In genomic region chr1:21110163-21110562, GRCh38 we compare ENCODE assay signal across 21 cellular contexts.
DNase-seq lines count a peak whose midpoint lies in the region; ATAC-seq, FAIRE-seq and TF ChIP-seq lines count a peak whose summit lies in the region.
"Had no signal": no experiment of that assay in that cellular context is flagged by ENCODE, and none has a peak within 500 bp of the region (broad histone marks: within the 10 kb centered on the region; RNA-seq: fewer than 3 reads in every experiment).

No MANE protein-coding gene starts in this region.

- H2AK5ac ChIP-seq in IMR-90 (ENCODE audit: low read depth, low read length): no peak overlapping the region

- H3K27me3 ChIP-seq in IMR-90 (ENCODE audit: control insufficient read depth, insufficient read depth, low read length) (no peaks in the 10 kb centered on the region), K562 (ENCODE audit: control insufficient read depth in 2 of 2, insufficient read depth in 2 of 2, low read length in 2 of 2) (no peaks in the 10 kb centered on the region), thyroid gland (no peaks in the 10 kb centered on the region)
- H3K27me3 ChIP-seq: BLaER1 treated with 17β-estradiol and CSF1 and Interleukin-3, amounts not matched to agents 10 nM and 100 nM had no signal

- in situ Hi-C loops in IMR-90 (cut with MboI; ENCODE audit: low sequenced_read_pairs) (no loop called here), K562 (cut with MboI) (no loop called here)

- TF ChIP-seq CTCF in IMR-90 (conservative IDR thresholded peaks at IDR 0.05; ENCODE audit: low read depth, low read length) (no peak), K562 (IDR thresholded peaks at IDR 0.05 in 2 of 3, conservative IDR thresholded peaks at IDR 0.05 in 1 of 3; ENCODE audit: insufficient read depth in 2 of 3, low read depth in 1 of 3, low read length in 3 of 3) (no peak), thyroid gland (IDR thresholded peaks at IDR 0.05) (no peak)

- no peak overlapping the region for H3K23ac ChIP-seq in IMR-90 (ENCODE audit: low read depth, low read length)

- DNase-seq in IMR-90 (no peak), K562 (ENCODE audit: extremely low read depth in 1 of 4, low spot score in 3 of 4) (no peak), thyroid gland (no peak), frontal cortex (ENCODE audit: low spot score in 2 of 2) (no peak), retina (no peak)
- DNase-seq: 8988T; AML-193; Caco-2; Calu3; CD4-positive, alpha-beta T cell; CD8-positive, alpha-beta T cell; DMS79 treated with DMSO at 0.1 percent for 48 hours; GF-D8 had no signal

- FAIRE-seq in K562 (lab: Jason Lieb, UNC): no peak
- FAIRE-seq in frontal cortex (lab: Jason Lieb, UNC): no peak
- FAIRE-seq: A204.1, D721Med, G401.6, GM12891, GM19239 had no signal

- CTCF ChIA-PET in IMR-90 (lab: Yijun Ruan, JAX): no interaction called here
- CTCF ChIA-PET in K562 (lab: Yijun Ruan, JAX; ENCODE audit: low intra/inter-chr PET ratio): no interaction called here

- H2BK5ac ChIP-seq in IMR-90 (ENCODE audit: low read depth, low read length, poor library complexity, severe bottlenecking): no peak overlapping the region

- H4K91ac ChIP-seq in IMR-90 (ENCODE audit: insufficient read depth, low read depth, low read length): no peak overlapping the region

- no peak overlapping the region for H2AK9ac ChIP-seq in IMR-90 (replicated peaks; ENCODE audit: low read depth, low read length, poor library complexity)

- no peak overlapping the region for H3K4ac ChIP-seq in IMR-90 (ENCODE audit: low read depth, low read length)

- H3K4me3 ChIP-seq in IMR-90 (ENCODE audit: insufficient read depth, low read depth, low read length): no peak overlapping the region
- no peak overlapping the region for H3K4me3 ChIP-seq in K562
- H3K4me3 ChIP-seq in thyroid gland (replicated peaks in 1 of 3): no peak overlapping the region
- H3K4me3 ChIP-seq: BLaER1 treated with 17β-estradiol and CSF1 and Interleukin-3, amounts not matched to agents 10 nM and 100 nM had no signal

- no peak for ATAC-seq in IMR-90 (ENCODE audit: low read depth)
- ATAC-seq in K562: no peak
- ATAC-seq in esophagus mucosa: no peak
- ATAC-seq: CD8-positive, alpha-beta T cell had no signal

- dilution Hi-C loops in IMR-90 (cut with HindIII; ENCODE audit: low sequenced_read_pairs, unreplicated experiment): no loop called here

- intact Hi-C loops in IMR-90 (cut with micrococcal nuclease): no loop called here
- intact Hi-C loops in K562 (cut with micrococcal nuclease): no loop called here
- intact Hi-C loops in thyroid gland (cut with DNase I): no loop called here

- H3K79me2 ChIP-seq in K562 (ENCODE audit: control insufficient read depth, insufficient read depth, low read length): no peaks in the 10 kb centered on the region; the same call in 2 of the 3 replicates

- no TSS peak for BruUV-seq in IMR-90 (replicated peaks; lab: Mats Ljungman, UMichigan)
- BruUV-seq in K562 (replicated peaks; lab: Mats Ljungman, UMichigan): no TSS peak

- no peak overlapping the region for H4K8ac ChIP-seq in IMR-90 (ENCODE audit: low read depth in 2 of 2, low read length in 2 of 2)

- H2AFZ ChIP-seq in IMR-90 (replicated peaks; ENCODE audit: low read length, poor library complexity) (no peak overlapping the region), K562 (ENCODE audit: low read depth, low read length) (no peak overlapping the region)

- H3K36me3 ChIP-seq in IMR-90 (ENCODE audit: control insufficient read depth, insufficient read depth, low read length) (peaks cover 6% of the 10 kb centered on the region), K562 (ENCODE audit: control insufficient read depth, insufficient read depth, low read length) (peaks cover 4% of the 10 kb centered on the region; the same call in 1 of the 3 replicates), thyroid gland (no peaks in the 10 kb centered on the region)

- H3K14ac ChIP-seq in IMR-90 (replicated peaks; ENCODE audit: low read depth, low read length): no peak overlapping the region

- TF ChIP-seq EP300 in K562 (IDR thresholded peaks at IDR 0.05; ENCODE audit: low read length): no peak

- no peak overlapping the region for H3K27ac ChIP-seq in IMR-90 (ENCODE audit: insufficient read depth, low read length)
- H3K27ac ChIP-seq in K562 (ENCODE audit: extremely low read depth, low read depth, low read length): no peak overlapping the region
- H3K27ac ChIP-seq in thyroid gland: peak overlapping the region in 2 of 3 donors; percentile 27 to 44
- H3K27ac ChIP-seq: BLaER1 treated with 17β-estradiol and CSF1 and Interleukin-3, amounts not matched to agents 10 nM and 100 nM; C4-2B had no signal

- H3K4me1 ChIP-seq in IMR-90 (ENCODE audit: control insufficient read depth, insufficient read depth, low read length): no peaks in the 10 kb centered on the region
- H3K4me1 ChIP-seq in K562 (replicated peaks in 1 of 2; ENCODE audit: control insufficient read depth in 2 of 2, insufficient read depth in 2 of 2, low read length in 2 of 2): no peaks in the 10 kb centered on the region; a peak in 1 of 5 replicates
- H3K4me1 ChIP-seq in thyroid gland: peaks cover 7 to 16% of the 10 kb centered on the region in 2 donors
- H3K4me1 ChIP-seq: Caco-2 had no signal

- POLR2A ChIA-PET in IMR-90 (lab: Charles Lee; ENCODE audit: unreplicated experiment): no interaction called here
- POLR2A ChIA-PET in K562 (lab: Yijun Ruan, JAX): interaction anchor here (1.0 to 1.3 kb wide), 2 partner anchors 8 to 393 kb away, joined by 3 to 7 read pairs; partner anchors contain the start of gene KIF17

- TF ChIP-seq POLR2A in IMR-90 (IDR thresholded peaks at IDR 0.05; ENCODE audit: low read depth, low read length): no peak
- no peak for TF ChIP-seq POLR2A in K562 (conservative IDR thresholded peaks at IDR 0.05)
- no peak for TF ChIP-seq POLR2A in thyroid gland (IDR thresholded peaks at IDR 0.05)

- H3K18ac ChIP-seq in IMR-90 (ENCODE audit: low read depth, low read length): no peak overlapping the region

- no peak overlapping the region for H4K5ac ChIP-seq in IMR-90 (ENCODE audit: low read depth, low read length)

- peaks cover 6% of the 10 kb centered on the region; the same call in 1 of the 2 replicates for H4K20me1 ChIP-seq in IMR-90 (ENCODE audit: insufficient read depth, low read length)
- H4K20me1 ChIP-seq in K562 (replicated peaks; ENCODE audit: control insufficient read depth, insufficient read depth, low read length): no peaks in the 10 kb centered on the region

- no peak overlapping the region for H2BK120ac ChIP-seq in IMR-90 (ENCODE audit: low read depth, low read length)

- H3K79me1 ChIP-seq in IMR-90 (ENCODE audit: low read depth in 1 of 2, low read length in 2 of 2): peaks cover 27 to 44% of the 10 kb centered on the region in 2 experiments

- no peak overlapping the region for H2BK15ac ChIP-seq in IMR-90 (ENCODE audit: low read depth, low read length)

- no peak overlapping the region for H2BK20ac ChIP-seq in IMR-90 (ENCODE audit: low read depth, low read length)

- no peak overlapping the region for H3K56ac ChIP-seq in IMR-90 (ENCODE audit: extremely low read depth, insufficient read depth, low read length)

- 100% methylated on average over 1 of the region's 11 CpGs; no CpG with 5 or more reads in 1 of the 2 experiments for WGBS in IMR-90 (ENCODE audit: extremely low coverage in 2 of 2, insufficient read length in 1 of 2), 2 experiments
- 83% methylated on average over 11 of the region's 11 CpGs for WGBS in K562 (ENCODE audit: insufficient coverage, low coverage, missing lambda C conversion rate)
- WGBS in thyroid gland, 2 donors: 95% methylated on average over 11 of the region's 11 CpGs

- H3K9ac ChIP-seq in IMR-90 (ENCODE audit: low read depth, low read length) (no peak overlapping the region), K562 (ENCODE audit: insufficient read depth in 1 of 2, low read depth in 2 of 2, low read length in 2 of 2) (no peak overlapping the region)
- H3K9ac ChIP-seq: BLaER1 treated with 17β-estradiol and CSF1 and Interleukin-3, amounts not matched to agents 10 nM and 100 nM had no signal

- H3K4me2 ChIP-seq in IMR-90 (ENCODE audit: low read depth, low read length): no peak overlapping the region
- no peak overlapping the region for H3K4me2 ChIP-seq in K562 (ENCODE audit: insufficient read depth, low read length)
- H3K4me2 ChIP-seq: BLaER1 treated with 17β-estradiol and CSF1 and Interleukin-3, amounts not matched to agents 10 nM and 100 nM had no signal

- no peak for TF ChIP-seq RAD21 in IMR-90 (IDR thresholded peaks at IDR 0.05; ENCODE audit: low read length)
- TF ChIP-seq RAD21 in K562 (CRISPR knock-in tag; conservative IDR thresholded peaks at IDR 0.05 in 1 of 2, IDR thresholded peaks at IDR 0.05 in 1 of 2): no peak

- 0 out of 2 replicates have a peak, but pooled peaks cover 3% of the 10 kb centered on the region for H3K9me1 ChIP-seq in IMR-90 (ENCODE audit: insufficient read depth, low read length)
- H3K9me1 ChIP-seq in K562 (ENCODE audit: control insufficient read depth, insufficient read depth, low read length): no peaks in the 10 kb centered on the region

- no peaks in the 10 kb centered on the region for H3K9me3 ChIP-seq in IMR-90 (ENCODE audit: control insufficient read depth, insufficient read depth, low read length)
- no peaks in the 10 kb centered on the region for H3K9me3 ChIP-seq in K562 (replicated peaks; ENCODE audit: control insufficient read depth, insufficient read depth, low read depth, low read length)
- no peaks in the 10 kb centered on the region for H3K9me3 ChIP-seq in thyroid gland
- H3K9me3 ChIP-seq: BLaER1 treated with 17β-estradiol and CSF1 and Interleukin-3, amounts not matched to agents 10 nM and 100 nM; Caco-2 had no signal

TF ChIP-seq in IMR-90, 13 proteins besides CTCF, POLR2A, EP300 and RAD21:
- TF ChIP-seq MAZ (IDR thresholded peaks at IDR 0.05; ENCODE audit: borderline replicate concordance, low read depth, low read length) (no peak), CEBPB (IDR thresholded peaks at IDR 0.05; ENCODE audit: low read depth, low read length) (peak; percentile 20; the same call in 1 of the 2 replicates), MXI1 (IDR thresholded peaks at IDR 0.05; ENCODE audit: borderline replicate concordance, low read depth, low read length) (no peak), BHLHE40 (IDR thresholded peaks at IDR 0.05; ENCODE audit: low read depth, low read length) (no peak), FOS (IDR thresholded peaks at IDR 0.05; ENCODE audit: low read depth, low read length) (no peak), CHD1 (IDR thresholded peaks at IDR 0.05; ENCODE audit: low read depth, low read length) (no peak)

TF ChIP-seq in K562, 482 proteins besides CTCF, POLR2A, EP300 and RAD21:
- peak; percentile 42 for TF ChIP-seq ZNF316 (IDR thresholded peaks at IDR 0.05)
- TF ChIP-seq CEBPB (tag; IDR thresholded peaks at IDR 0.05): peak; percentile 65
- no peak for TF ChIP-seq ETV5 (CRISPR knock-in tag; IDR thresholded peaks at IDR 0.05; ENCODE audit: low read depth)
- no peak for TF ChIP-seq CEBPG (CRISPR knock-in tag; IDR thresholded peaks at IDR 0.05)
- peak in 1 of 2 experiments; percentile 25; a peak in 1 of 4 replicates for TF ChIP-seq CEBPG (tag; conservative IDR thresholded peaks at IDR 0.05 in 1 of 2, IDR thresholded peaks at IDR 0.05 in 1 of 2)

Comparison
In these comparisons a context has a peak if more than half of its experiments do, and no peak if none do; other contexts are left out.
1. H3K27ac ChIP-seq: peak in thyroid gland (2 of 3); none in IMR-90 (single experiment) and K562 (single experiment).